In the genomic region with DNA sequence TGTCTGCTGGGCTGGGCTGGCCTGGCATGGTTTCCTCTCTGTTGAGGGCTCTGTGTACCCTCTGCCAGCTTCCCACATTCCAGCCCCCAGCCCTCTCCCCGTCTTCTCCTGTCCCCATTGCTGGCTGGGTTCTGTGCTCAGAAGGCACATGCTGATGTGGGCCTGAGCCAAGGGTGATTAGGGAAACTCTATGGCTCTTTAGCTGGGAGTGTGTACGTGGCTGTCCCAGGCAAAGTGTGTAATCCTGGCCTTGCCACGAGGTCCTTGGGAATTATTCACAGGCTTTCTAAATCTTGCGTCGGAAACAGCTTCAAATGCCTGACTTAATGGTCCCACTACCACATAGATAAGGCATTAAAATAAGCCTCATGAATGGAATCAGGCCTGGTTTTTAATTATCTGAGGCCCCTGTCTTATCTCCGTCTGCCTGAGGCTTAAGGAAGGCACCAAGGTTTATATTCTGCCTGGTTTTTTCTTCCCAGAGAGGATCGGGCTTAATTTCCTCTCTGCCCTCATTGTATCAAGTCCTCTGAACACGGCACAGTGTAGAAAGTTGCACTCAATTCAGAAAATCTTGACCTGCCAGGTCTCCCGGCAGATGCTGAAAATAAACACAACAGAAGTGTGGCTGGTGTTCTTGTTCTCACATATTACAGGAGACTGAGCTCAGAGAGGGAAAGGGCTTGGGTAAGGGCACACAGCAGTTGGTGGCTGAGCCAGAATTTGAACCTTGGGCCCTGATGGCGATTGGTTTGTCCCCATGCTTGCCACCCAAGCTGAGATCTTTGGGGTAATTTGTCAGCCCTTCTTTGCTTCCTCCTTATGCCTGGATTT, we compare ENCODE assay signal across 8 cellular contexts. TPM values are rescaled to one million over a fixed set of nuclear protein-coding genes. Genes with fewer than 3 reads are reported as not detected.
DNase-seq lines count a peak whose midpoint lies in the region; ATAC-seq, FAIRE-seq and TF ChIP-seq lines count a peak whose summit lies in the region.

No MANE protein-coding gene starts in this region.

- intact Hi-C loops in activated CD4-positive, alpha-beta T cell treated with anti-CD3 and anti-CD28 coated beads for 36 hours (cut with DNase I, micrococcal nuclease), result loop anchor here in 1 of 2 experiments (2.0 kb wide), 1 partner anchor 121 kb away; a partner anchor contains a TSS
- intact Hi-C loops in adrenal gland (cut with DNase I), result no loop called here
- intact Hi-C loops in HepG2 (cut with micrococcal nuclease; ENCODE audit: unreplicated experiment), result loop anchor here (10.0 kb wide), 1 partner anchor 243 kb away; no protein-coding TSS in a partner anchor
- intact Hi-C loops in transverse colon (cut with DNase I; ENCODE audit: low total_unique reads), result no loop called here

- H3K9me3 ChIP-seq in adrenal gland (replicated peaks in 1 of 3) (no peaks in the 10 kb centered on the region), HepG2 (ENCODE audit: low read length) (no peaks in the 10 kb centered on the region), transverse colon (no peaks in the 10 kb centered on the region)

- peaks cover 0 to 2% of the 10 kb centered on the region in 2 donors for H3K36me3 ChIP-seq in adrenal gland (replicated peaks in 1 of 2)
- peaks cover 0 to 7% of the 10 kb centered on the region in 2 experiments; a peak in 1 of 5 replicates for H3K36me3 ChIP-seq in HepG2 (replicated peaks in 1 of 2; ENCODE audit: control insufficient read depth in 1 of 2, insufficient read depth in 2 of 2, low read length in 2 of 2)
- no peaks in the 10 kb centered on the region for H3K36me3 ChIP-seq in transverse colon

- no TSS peak for BruUV-seq in HepG2 (replicated peaks; lab: Mats Ljungman, UMichigan)

- FAIRE-seq in HepG2 (lab: Jason Lieb, UNC), result no peak

- H3K4me2 ChIP-seq in HepG2 (ENCODE audit: low read depth, low read length), result no peak overlapping the region

- TF ChIP-seq EP300 in HepG2 (IDR thresholded peaks at IDR 0.05; ENCODE audit: low read depth in 2 of 2, low read length in 2 of 2) (no peak), HepG2 (CRISPR knock-in tag; IDR thresholded peaks at IDR 0.05; ENCODE audit: borderline replicate concordance) (no peak), transverse colon (IDR thresholded peaks at IDR 0.05; ENCODE audit: low read depth) (no peak)

- no peak overlapping the region for H3K4me3 Mint-ChIP-seq in activated CD4-positive, alpha-beta T cell treated with anti-CD3 and anti-CD28 coated beads for 36 hours

- peak overlapping the region; percentile 91 for H3K27ac Mint-ChIP-seq in activated CD4-positive, alpha-beta T cell treated with anti-CD3 and anti-CD28 coated beads for 36 hours

- peaks cover 41% of the 10 kb centered on the region for H3K36me3 Mint-ChIP-seq in activated CD4-positive, alpha-beta T cell treated with anti-CD3 and anti-CD28 coated beads for 36 hours (ENCODE audit: low read depth)

- H3K27me3 Mint-ChIP-seq in activated CD4-positive, alpha-beta T cell treated with anti-CD3 and anti-CD28 coated beads for 36 hours, result no peaks in the 10 kb centered on the region

- ATAC-seq in activated CD4-positive, alpha-beta T cell treated with anti-CD3 and anti-CD28 coated beads for 36 hours, result no peak
- ATAC-seq in HepG2 (no peak), GM19324 (IDR thresholded peaks at IDR 0.05; ENCODE audit: low FRiP score, unreplicated experiment) (no peak)

- no peak for DNase-seq in activated CD4-positive, alpha-beta T cell treated with anti-CD3 and anti-CD28 coated beads for 36 hours
- DNase-seq in activated CD4-positive, alpha-beta T cell treated with anti-CD3 and anti-CD28 coated beads, Interleukin-2, amount 50 U/mL, for 48 hours, result no peak
- DNase-seq in adrenal gland (peak; percentile 72 to 89 (median 81)), HepG2 (ENCODE audit: low spot score) (no peak), transverse colon (no peak), foreskin melanocyte (no peak), GF-D8 (lab: John Stamatoyannopoulos, UW) (no peak)

- H4K20me1 ChIP-seq in HepG2 (ENCODE audit: insufficient read depth, low read length), result peaks cover 4% of the 10 kb centered on the region; the same call in 1 of the 2 replicates

- POLR2A ChIA-PET in activated CD4-positive, alpha-beta T cell treated with anti-CD3 and anti-CD28 coated beads for 36 hours (lab: Charles Lee), result interaction anchor here (0.6 to 1.2 kb wide), 2 partner anchors 34 to 190 kb away, joined by 3 to 7 read pairs; no protein-coding TSS in a partner anchor
- POLR2A ChIA-PET in HepG2 (lab: Yijun Ruan, JAX), result interaction anchor here (1.4 to 1.8 kb wide), 2 partner anchors 18 to 19 kb away, joined by 5 to 6 read pairs; no protein-coding TSS in a partner anchor

- in situ Hi-C loops in HepG2 (cut with HindIII; ENCODE audit: extremely low pct_ligation_motif_present, low pct_unique_long_range_greater_than_20kb) (loop anchor here (10.0 kb wide), 1 partner anchor 223 kb away; no protein-coding TSS in a partner anchor), transverse colon (cut with MboI; ENCODE audit: low pct_ligation_motif_present in 1 of 4, low pct_unique_long_range_greater_than_20kb in 1 of 4, low sequenced_read_pairs in 3 of 4) (loop anchor here in 2 of 4 donors (25.0 kb wide), 2 partner anchors 91 to 116 kb away; a partner anchor contains a TSS)

- TF ChIP-seq CTCF in adrenal gland (IDR thresholded peaks at IDR 0.05) (no peak), HepG2 (CRISPR knock-in tag; IDR thresholded peaks at IDR 0.05) (no peak), transverse colon (IDR thresholded peaks at IDR 0.05) (no peak)

- TF ChIP-seq POLR2A in adrenal gland (IDR thresholded peaks at IDR 0.05) (peak in 1 of 2 donors; percentile 23), HepG2 (IDR thresholded peaks at IDR 0.05; ENCODE audit: insufficient read depth in 1 of 2, low read depth in 2 of 2, low read length in 2 of 2) (no peak), transverse colon (IDR thresholded peaks at IDR 0.05) (no peak)

- CTCF ChIA-PET in activated CD4-positive, alpha-beta T cell treated with anti-CD3 and anti-CD28 coated beads for 36 hours (lab: Charles Lee), result interaction anchor here (0.7 to 4.9 kb wide), 5 partner anchors 15 to 170 kb away, joined by 3 to 32 read pairs (median 4); no protein-coding TSS in a partner anchor
- CTCF ChIA-PET in HepG2 (lab: Yijun Ruan, JAX; ENCODE audit: low intra/inter-chr PET ratio, low total read pairs), result no interaction called here

- no peaks in the 10 kb centered on the region for H3K9me3 Mint-ChIP-seq in activated CD4-positive, alpha-beta T cell treated with anti-CD3 and anti-CD28 coated beads for 36 hours (ENCODE audit: low read depth)

- no peak overlapping the region for H3K9ac ChIP-seq in HepG2 (ENCODE audit: insufficient read depth, low read depth, low read length)

- WGBS in adrenal gland, 4 donors, result 33 to 56% (median 45%) methylated on average over 10 of the region's 10 CpGs
- 93% methylated on average over 8 of the region's 10 CpGs for WGBS in HepG2 (ENCODE audit: low lambda C conversion rate)
- WGBS in transverse colon (ENCODE audit: low coverage in 1 of 2), 2 donors, result 67 to 70% methylated on average over 5 to 10 of the region's 10 CpGs

- no peak for TF ChIP-seq RAD21 in HepG2 (CRISPR knock-in tag; IDR thresholded peaks at IDR 0.05)

- H2AFZ ChIP-seq in HepG2 (ENCODE audit: low read length), result no peak overlapping the region

- H3K79me2 ChIP-seq in HepG2 (ENCODE audit: insufficient read depth, low read length), result no peaks in the 10 kb centered on the region

- H3K4me1 ChIP-seq in adrenal gland (replicated peaks in 1 of 2) (peaks cover 31 to 55% of the 10 kb centered on the region in 2 donors), HepG2 (ENCODE audit: insufficient read depth, low read length) (peaks cover 72% of the 10 kb centered on the region), transverse colon (peaks cover 0 to 15% (median 12%) of the 10 kb centered on the region in 4 donors)

- H3K4me3 ChIP-seq in adrenal gland, result no peak overlapping the region
- no peak overlapping the region for H3K4me3 ChIP-seq in HepG2 (replicated peaks in 1 of 3; ENCODE audit: insufficient read depth in 1 of 3, low read depth in 2 of 3, low read length in 3 of 3)
- H3K4me3 ChIP-seq in transverse colon, result no peak overlapping the region

- peak overlapping the region; percentile 84 to 97 (median 86) for H3K27ac ChIP-seq in adrenal gland
- no peak overlapping the region for H3K27ac ChIP-seq in HepG2 (ENCODE audit: extremely low read length, insufficient read depth, low read length)
- peak overlapping the region; percentile 34 to 63 (median 50) for H3K27ac ChIP-seq in transverse colon

- no peaks in the 10 kb centered on the region for H3K27me3 ChIP-seq in adrenal gland
- no peaks in the 10 kb centered on the region for H3K27me3 ChIP-seq in HepG2 (ENCODE audit: control insufficient read depth in 1 of 2, insufficient read depth in 2 of 2, low read length in 2 of 2)
- no peaks in the 10 kb centered on the region for H3K27me3 ChIP-seq in transverse colon

- peaks cover 79% of the 10 kb centered on the region for H3K4me1 Mint-ChIP-seq in activated CD4-positive, alpha-beta T cell treated with anti-CD3 and anti-CD28 coated beads for 36 hours

RNA-seq across cellular contexts. Expression of a gene that starts 52.9 kb away (rescaled TPM):
- total RNA-seq in activated CD4-positive, alpha-beta T cell treated with anti-CD3 and anti-CD28 coated beads for 36 hours, result 10 to 100 TPM; 33.7 to 33.8 TPM
- total RNA-seq in adrenal gland (10 to 100 TPM; 22.0 to 87.7 (median 50.8) TPM), HepG2 (2016; rRNA removed; fragmentation: Illumina TruSeq; extraction: Trizol) (0.40 and 0.56 TPM in 2 replicates), transverse colon (100 to 1,000 TPM; 245 to 463 (median 368) TPM)
- polyA plus RNA-seq in adrenal gland (10 to 100 TPM; 33.8 to 74.3 (median 39.0) TPM), HepG2 (2011; rRNA removed) (1.4 and 1.6 TPM in 2 replicates)
- not detected in 2 replicates for total RNA-seq in HepG2 (2016; cell fraction: cytosol; rRNA removed; fragmentation: Illumina TruSeq; extraction: Trizol; ENCODE audit: low read depth)
- total RNA-seq in HepG2 (2016; cell fraction: insoluble cytoplasmic fraction; rRNA removed; fragmentation: Illumina TruSeq; extraction: Trizol), result 0.26 TPM in 1 of 2 replicates, not detected in the other
- total RNA-seq in HepG2 (2016; cell fraction: membrane; rRNA removed; fragmentation: Illumina TruSeq; extraction: Trizol), result 0.48 TPM in 1 of 2 replicates, not detected in the other
- 0.41 and 0.59 TPM in 2 replicates for total RNA-seq in HepG2 (2016; cell fraction: nucleus; rRNA removed; fragmentation: Illumina TruSeq; extraction: Trizol)
- 0.46 and 0.60 TPM in 2 replicates for polyA plus RNA-seq in HepG2 (2011; cell fraction: cytosol; rRNA removed)
- 3.3 and 4.3 TPM in 2 replicates for polyA plus RNA-seq in HepG2 (2011; cell fraction: nucleus; rRNA removed)
- polyA plus RNA-seq in HepG2 (2012), result 2.2 and 2.8 TPM in 2 replicates
- polyA plus RNA-seq in HepG2 (2016; cell fraction: cytosol; fragmentation: Illumina TruSeq; extraction: Trizol; ENCODE audit: low read depth), result 0.15 and 0.23 TPM in 2 replicates
- polyA plus RNA-seq in HepG2 (2016; cell fraction: insoluble cytoplasmic fraction; fragmentation: Illumina TruSeq; extraction: Trizol; ENCODE audit: low read depth), result 0.28 and 0.61 TPM in 2 replicates
- polyA plus RNA-seq in HepG2 (2016; cell fraction: membrane; fragmentation: Illumina TruSeq; extraction: Trizol; ENCODE audit: low read depth), result 0.21 and 0.37 TPM in 2 replicates
- polyA plus RNA-seq in HepG2 (2016; cell fraction: nucleus; fragmentation: Illumina TruSeq; extraction: Trizol; ENCODE audit: insufficient read depth, low read depth), result 1.3 and 2.3 TPM in 2 replicates
- polyA minus RNA-seq in HepG2 (2011; rRNA and poly(A)+ RNA removed; ENCODE audit: low replicate concordance), result 1.6 and 2.5 TPM in 2 replicates
- 0.62 TPM in 1 of 2 replicates, not detected in the other for polyA minus RNA-seq in HepG2 (2011; cell fraction: cytosol; rRNA and poly(A)+ RNA removed)
- polyA minus RNA-seq in HepG2 (2011; cell fraction: nucleus; rRNA and poly(A)+ RNA removed), result 3.3 and 3.4 TPM in 2 replicates

Comparison
In these comparisons a context has a peak if more than half of its experiments do, and no peak if none do; other contexts are left out.
1. DNase-seq: peak in adrenal gland (7 of 7); none in activated CD4-positive, alpha-beta T cell treated with anti-CD3 and anti-CD28 coated beads for 36 hours (single experiment), activated CD4-positive, alpha-beta T cell treated with anti-CD3 and anti-CD28 coated beads, Interleukin-2, amount 50 U/mL, for 48 hours (0 of 2), HepG2 (single experiment), transverse colon (single experiment), foreskin melanocyte (single experiment) and GF-D8 (single experiment).
2. RNA of a gene that starts 52.9 kb away (total RNA-seq): 245 to 463 TPM in transverse colon, 22.0 to 87.7 TPM in adrenal gland and 33.7 to 33.8 TPM in activated CD4-positive, alpha-beta T cell treated with anti-CD3 and anti-CD28 coated beads for 36 hours; 0.26 to 0.59 TPM in HepG2; every median in the first group is over 10 times any median in the second.